Comparison of ENCODE assay signal across 16 cellular contexts in the genomic region with DNA sequence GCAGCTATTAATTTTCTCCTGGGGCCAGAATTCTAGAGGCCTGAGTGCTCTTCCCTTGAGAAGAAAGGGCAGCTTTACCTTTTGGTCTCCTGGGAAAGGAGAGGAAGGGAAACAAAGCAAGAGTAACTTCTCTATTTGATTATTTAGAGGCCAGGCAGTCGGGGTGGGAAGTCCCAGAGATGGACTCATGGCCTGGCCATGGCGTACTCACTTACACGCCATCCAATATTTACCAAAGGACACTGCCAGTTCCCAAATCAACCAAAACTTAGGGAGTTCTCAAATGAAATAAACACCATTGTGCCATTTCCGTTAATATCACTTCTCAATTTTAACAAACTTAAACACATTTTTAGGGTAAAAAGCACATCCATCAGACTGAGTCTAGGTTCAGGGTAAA.
DNase-seq lines count a peak whose midpoint lies in the region; ATAC-seq and TF ChIP-seq lines count a peak whose summit lies in the region.
"Had no signal": no experiment of that assay in that cellular context is flagged by ENCODE, and none has a peak within 500 bp of the region (broad histone marks: within the 10 kb centered on the region; RNA-seq: fewer than 3 reads in every experiment).

No MANE protein-coding gene starts in this region.

- H4K20me1 ChIP-seq in hepatocyte (ENCODE audit: insufficient read depth, poor library complexity, severe bottlenecking): no peaks in the 10 kb centered on the region

- DNase-seq in right cardiac atrium (no peak), Right ventricle myocardium superior (no peak), hepatocyte (ENCODE audit: low spot score) (no peak), NOMO-1 treated with dmso at 0.1 percent for 144 hours (lab: John Stamatoyannopoulos, UW; ENCODE audit: unreplicated experiment) (no peak), 8988T (no peak)
- DNase-seq in CD8-positive, alpha-beta T cell: no peak
- DNase-seq: C1 segment of cervical spinal cord; CD8-positive, alpha-beta memory T cell; DMS 273 treated with DMSO at 0.1 percent for 48 hours; DMS79; EL; GDM1; H9; HFFc6 had no signal

- H3K4me3 Mint-ChIP-seq in CD8-positive, alpha-beta T cell: no peak overlapping the region
- H3K4me3 Mint-ChIP-seq: CD8-positive, alpha-beta memory T cell; GM23338; H9; HFFc6 had no signal

- peaks cover 17% of the 10 kb centered on the region for H3K36me3 Mint-ChIP-seq in CD8-positive, alpha-beta T cell

- no peaks in the 10 kb centered on the region for H3K27me3 ChIP-seq in right cardiac atrium (ENCODE audit: control insufficient read depth, insufficient read depth)
- no peaks in the 10 kb centered on the region for H3K27me3 ChIP-seq in hepatocyte
- H3K27me3 ChIP-seq in liver (ENCODE audit: control insufficient read depth in 4 of 4, insufficient read depth in 4 of 4, low read length in 3 of 4): no peaks in the 10 kb centered on the region
- no peaks in the 10 kb centered on the region for H3K27me3 ChIP-seq in CD8-positive, alpha-beta T cell (ENCODE audit: insufficient read depth, low read length)

- no peak overlapping the region for H3K4me2 ChIP-seq in hepatocyte
- H3K4me2 ChIP-seq: GM23338 had no signal

- TF ChIP-seq CTCF in hepatocyte (IDR thresholded peaks at IDR 0.05; ENCODE audit: poor library complexity): no peak
- no peak for TF ChIP-seq CTCF in liver (IDR thresholded peaks at IDR 0.05; ENCODE audit: low read depth, low read length, missing input control)
- TF ChIP-seq CTCF in CD8-positive, alpha-beta T cell (IDR thresholded peaks at IDR 0.05): no peak

- H3K27ac Mint-ChIP-seq in CD8-positive, alpha-beta T cell: no peak overlapping the region
- H3K27ac Mint-ChIP-seq: CD8-positive, alpha-beta memory T cell; GM23338; H9; HFFc6 had no signal

- no peaks in the 10 kb centered on the region for H3K79me2 ChIP-seq in hepatocyte

- intact Hi-C loops in right cardiac atrium (cut with DNase I): loop anchor here in 2 of 4 donors (5.0 to 10.0 kb wide), 2 partner anchors 241 to 244 kb away; no protein-coding TSS in a partner anchor
- intact Hi-C loops in Right ventricle myocardium superior (cut with DNase I): no loop called here
- intact Hi-C loops in CD8-positive, alpha-beta T cell (cut with DNase I, micrococcal nuclease): no loop called here

- no peak for TF ChIP-seq RAD21 in liver (IDR thresholded peaks at IDR 0.05)

- H3K9me3 Mint-ChIP-seq in CD8-positive, alpha-beta T cell: no peaks in the 10 kb centered on the region
- H3K9me3 Mint-ChIP-seq: CD8-positive, alpha-beta memory T cell; GM23338; H9; HFFc6 had no signal

- H3K9me2 ChIP-seq in hepatocyte (replicated peaks; ENCODE audit: insufficient read depth): no peaks in the 10 kb centered on the region

- no peaks in the 10 kb centered on the region for H3K9me3 ChIP-seq in right cardiac atrium (ENCODE audit: control insufficient read depth, low read length)
- no peaks in the 10 kb centered on the region for H3K9me3 ChIP-seq in hepatocyte (ENCODE audit: low read depth)
- H3K9me3 ChIP-seq in liver (ENCODE audit: control insufficient read depth in 4 of 4, low read length in 3 of 4): no peaks in the 10 kb centered on the region
- no peaks in the 10 kb centered on the region for H3K9me3 ChIP-seq in CD8-positive, alpha-beta T cell (ENCODE audit: low read length)

- CTCF ChIA-PET in CD8-positive, alpha-beta T cell (lab: Charles Lee): interaction anchor here (1.4 to 8.0 kb wide), 5 partner anchors 11 to 246 kb away, joined by 5 to 69 read pairs (median 21); a partner anchor contains a TSS

- H3K27ac ChIP-seq in right cardiac atrium (ENCODE audit: low read length) (peak overlapping the region; percentile 57), hepatocyte (peak overlapping the region; percentile 57), liver (ENCODE audit: low read depth in 1 of 2, low read length in 2 of 2) (no peak overlapping the region)
- H3K27ac ChIP-seq in CD8-positive, alpha-beta T cell (ENCODE audit: low read depth, low read length): no peak overlapping the region

- no peak overlapping the region for H2AFZ ChIP-seq in hepatocyte
- H2AFZ ChIP-seq: GM23338 had no signal

- H3K4me1 Mint-ChIP-seq in CD8-positive, alpha-beta T cell (ENCODE audit: low read depth): peaks cover 4% of the 10 kb centered on the region

- peaks cover 9% of the 10 kb centered on the region for H3K4me1 ChIP-seq in right cardiac atrium (ENCODE audit: control insufficient read depth, insufficient read depth, low read length)
- H3K4me1 ChIP-seq in hepatocyte (ENCODE audit: insufficient read depth): no peaks in the 10 kb centered on the region
- peaks cover 2 to 16% (median 5%) of the 10 kb centered on the region in 4 donors for H3K4me1 ChIP-seq in liver (ENCODE audit: control insufficient read depth in 4 of 4, insufficient read depth in 4 of 4, low read length in 3 of 4)
- H3K4me1 ChIP-seq in CD8-positive, alpha-beta T cell (ENCODE audit: insufficient read depth, low read length): no peaks in the 10 kb centered on the region

- no peak for ATAC-seq in right cardiac atrium
- no peak for ATAC-seq in Right ventricle myocardium superior (ENCODE audit: poor library complexity)
- no peak for ATAC-seq in CD8-positive, alpha-beta T cell
- ATAC-seq: GM23338 had no signal

- H3K9ac ChIP-seq in liver (ENCODE audit: low read depth in 1 of 2, low read length in 2 of 2): no peak overlapping the region

- no peaks in the 10 kb centered on the region for H3K27me3 Mint-ChIP-seq in CD8-positive, alpha-beta T cell (ENCODE audit: low read depth)
- H3K27me3 Mint-ChIP-seq: CD8-positive, alpha-beta memory T cell had no signal

- H3K4me3 ChIP-seq in right cardiac atrium (ENCODE audit: low read length): no peak overlapping the region
- H3K4me3 ChIP-seq in hepatocyte: no peak overlapping the region
- no peak overlapping the region for H3K4me3 ChIP-seq in liver (ENCODE audit: low read depth in 1 of 3, low read length in 3 of 3)
- H3K4me3 ChIP-seq in CD8-positive, alpha-beta T cell (ENCODE audit: low read depth, low read length): no peak overlapping the region
- H3K4me3 ChIP-seq: GM23338 had no signal

- H3K36me3 ChIP-seq in hepatocyte (replicated peaks; ENCODE audit: insufficient read depth, low read depth) (no peaks in the 10 kb centered on the region), liver (ENCODE audit: control insufficient read depth in 4 of 4, insufficient read depth in 3 of 4, low read depth in 1 of 4, low read length in 3 of 4) (peaks cover 0 to 3% (median under 1%) of the 10 kb centered on the region in 4 donors)
- no peaks in the 10 kb centered on the region for H3K36me3 ChIP-seq in CD8-positive, alpha-beta T cell (ENCODE audit: insufficient read depth, low read length)

- POLR2A ChIA-PET in CD8-positive, alpha-beta T cell (lab: Charles Lee): no interaction called here

- 80% methylated on average over 4 of the region's 4 CpGs for WGBS in right cardiac atrium
- 90% methylated on average over 4 of the region's 4 CpGs for WGBS in hepatocyte (ENCODE audit: low lambda C conversion rate, missing lambda C conversion rate)
- WGBS in liver: 41% methylated on average over 4 of the region's 4 CpGs

TF ChIP-seq in liver, 16 proteins besides CTCF, POLR2A, EP300 and RAD21:
- TF ChIP-seq, protein P1, sequence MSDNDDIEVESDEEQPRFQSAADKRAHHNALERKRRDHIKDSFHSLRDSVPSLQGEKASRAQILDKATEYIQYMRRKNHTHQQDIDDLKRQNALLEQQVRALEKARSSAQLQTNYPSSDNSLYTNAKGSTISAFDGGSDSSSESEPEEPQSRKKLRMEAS (IDR thresholded peaks at IDR 0.05): no peak
- peak in 1 of 2 donors; percentile 23 for TF ChIP-seq RXRA (IDR thresholded peaks at IDR 0.05)
- TF ChIP-seq FOXA2 (IDR thresholded peaks at IDR 0.05): peak; percentile 28
- peak; percentile 58 for TF ChIP-seq YY1 (IDR thresholded peaks at IDR 0.05)
- peak; percentile 13 to 51 for TF ChIP-seq HNF4A (conservative IDR thresholded peaks at IDR 0.05)

Comparison
In these comparisons a context has a peak if more than half of its experiments do, and no peak if none do; other contexts are left out.
1. H3K27ac ChIP-seq: peak in right cardiac atrium (single experiment) and hepatocyte (single experiment); none in liver (0 of 2) and CD8-positive, alpha-beta T cell (single experiment).